In the genomic region with DNA sequence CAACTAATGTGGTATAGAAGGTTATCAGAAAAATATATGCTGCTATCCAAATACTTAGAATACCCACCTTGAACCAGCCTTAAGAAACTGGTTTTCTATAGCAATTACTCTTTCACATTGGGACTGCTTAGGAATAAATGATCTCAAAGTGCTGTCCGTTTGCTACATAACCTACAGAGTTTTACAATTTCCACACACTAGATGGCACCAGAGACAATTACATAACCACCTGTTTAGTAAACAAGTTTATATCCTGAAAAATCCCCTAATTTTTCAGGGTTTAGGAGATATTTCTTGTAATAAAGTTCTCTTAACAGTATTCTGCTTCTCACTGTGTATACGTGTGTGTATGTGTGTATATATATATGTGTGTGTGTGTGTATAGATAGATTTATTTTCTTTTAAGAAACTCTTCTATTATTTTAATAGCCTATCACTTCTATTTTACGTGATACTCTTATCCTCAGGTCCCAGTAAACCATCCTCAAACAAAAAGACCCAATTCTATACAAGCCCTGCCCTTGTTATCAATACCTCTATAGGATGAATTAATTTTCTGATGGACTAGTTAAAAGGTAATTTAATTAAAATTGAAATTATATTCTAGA, we compare ENCODE assay signal across 9 cellular contexts. TPM values are rescaled to one million over a fixed set of nuclear protein-coding genes. Genes with fewer than 3 reads are reported as not detected.
A peak's percentile ranks its signal among the peaks of the same experiment; 100 is the strongest.
DNase-seq lines count a peak whose midpoint lies in the region; ATAC-seq, FAIRE-seq and TF ChIP-seq lines count a peak whose summit lies in the region.
"Had no signal": no experiment of that assay in that cellular context is flagged by ENCODE, and none has a peak within 500 bp of the region (broad histone marks: within the 10 kb centered on the region; RNA-seq: fewer than 3 reads in every experiment).

No MANE protein-coding gene starts in this region.

- in situ Hi-C loops in gastrocnemius medialis (cut with MboI; ENCODE audit: low sequenced_read_pairs in 4 of 4) = loop anchor here in 1 of 4 donors (25.0 kb wide), 1 partner anchor 844 kb away; no protein-coding TSS in a partner anchor

- TF ChIP-seq POLR2A in gastrocnemius medialis (IDR thresholded peaks at IDR 0.05) = no peak
- no peak for TF ChIP-seq POLR2A in lower leg skin (IDR thresholded peaks at IDR 0.05)

- H3K27me3 ChIP-seq in gastrocnemius medialis = no peaks in the 10 kb centered on the region

- H3K4me1 ChIP-seq in kidney (ENCODE audit: control insufficient read depth in 1 of 2, insufficient read depth in 1 of 2, low read depth in 1 of 2, low read length in 2 of 2) (no peaks in the 10 kb centered on the region), gastrocnemius medialis (no peaks in the 10 kb centered on the region)

- H3K27ac ChIP-seq in kidney (ENCODE audit: low read depth in 2 of 2, low read length in 2 of 2) = no peak overlapping the region
- no peak overlapping the region for H3K27ac ChIP-seq in gastrocnemius medialis

- H3K4me3 ChIP-seq in kidney (ENCODE audit: low read length in 2 of 2) = no peak overlapping the region
- H3K4me3 ChIP-seq in gastrocnemius medialis = no peak overlapping the region
- no peak overlapping the region for H3K4me3 ChIP-seq in lower leg skin (ENCODE audit: low read depth, poor library complexity, severe bottlenecking)

- no peak overlapping the region for H3K9ac ChIP-seq in kidney (ENCODE audit: low read length in 2 of 2)

- 9 to 12% methylated on average over 3 of the region's 3 CpGs for WGBS in lower leg skin, 2 donors

- TF ChIP-seq CTCF in kidney (IDR thresholded peaks at IDR 0.05; ENCODE audit: borderline replicate concordance, extremely low read depth, insufficient read depth) (peak; percentile 39), gastrocnemius medialis (IDR thresholded peaks at IDR 0.05 in 4 of 5, conservative IDR thresholded peaks at IDR 0.05 in 1 of 5) (no peak), lower leg skin (IDR thresholded peaks at IDR 0.05) (no peak)

- FAIRE-seq in kidney (lab: Jason Lieb, UNC) = peak; percentile 27

- intact Hi-C loops in kidney (cut with DNase I) (no loop called here), gastrocnemius medialis (cut with DNase I; ENCODE audit: low total_unique reads) (loop anchor here (5.0 kb wide), 1 partner anchor 1309 kb away; no protein-coding TSS in a partner anchor), lower leg skin (cut with DNase I; ENCODE audit: low total_unique reads) (no loop called here)

- peak; percentile 1 for DNase-seq in NCI-H2107 treated with DMSO at 0.1 percent for 48 hours (lab: John Stamatoyannopoulos, UW; ENCODE audit: unreplicated experiment)
- DNase-seq in NCI-H2107 (lab: John Stamatoyannopoulos, UW) = no peak
- DNase-seq in HT1080 (ENCODE audit: low read depth) = peak; percentile 15
- no peak for DNase-seq in kidney
- DNase-seq in gastrocnemius medialis = no peak
- DNase-seq in lower leg skin (ENCODE audit: low spot score in 2 of 2) = no peak
- DNase-seq in T1000 (lab: John Stamatoyannopoulos, UW) = no peak

- H3K36me3 ChIP-seq in kidney (ENCODE audit: control insufficient read depth in 1 of 2, insufficient read depth in 2 of 2, low read length in 2 of 2) (no peaks in the 10 kb centered on the region), gastrocnemius medialis (no peaks in the 10 kb centered on the region)

- peak; percentile 75 for ATAC-seq in SK-N-SH treated with all-trans-retinoic acid at 6 μM for 48 hours
- ATAC-seq in gastrocnemius medialis = no peak

- H3K9me3 ChIP-seq in kidney (ENCODE audit: control insufficient read depth in 1 of 2, low read length in 2 of 2) = no peaks in the 10 kb centered on the region
- no peaks in the 10 kb centered on the region for H3K9me3 ChIP-seq in gastrocnemius medialis

TF ChIP-seq in SK-N-SH treated with all-trans-retinoic acid at 6 μM for 48 hours, 23 proteins besides CTCF, POLR2A, EP300 and RAD21 (continues in another document):
- TF ChIP-seq PPARA (CRISPR knock-in tag; IDR thresholded peaks at IDR 0.05; ENCODE audit: borderline replicate concordance) = no peak
- TF ChIP-seq, protein P1, sequence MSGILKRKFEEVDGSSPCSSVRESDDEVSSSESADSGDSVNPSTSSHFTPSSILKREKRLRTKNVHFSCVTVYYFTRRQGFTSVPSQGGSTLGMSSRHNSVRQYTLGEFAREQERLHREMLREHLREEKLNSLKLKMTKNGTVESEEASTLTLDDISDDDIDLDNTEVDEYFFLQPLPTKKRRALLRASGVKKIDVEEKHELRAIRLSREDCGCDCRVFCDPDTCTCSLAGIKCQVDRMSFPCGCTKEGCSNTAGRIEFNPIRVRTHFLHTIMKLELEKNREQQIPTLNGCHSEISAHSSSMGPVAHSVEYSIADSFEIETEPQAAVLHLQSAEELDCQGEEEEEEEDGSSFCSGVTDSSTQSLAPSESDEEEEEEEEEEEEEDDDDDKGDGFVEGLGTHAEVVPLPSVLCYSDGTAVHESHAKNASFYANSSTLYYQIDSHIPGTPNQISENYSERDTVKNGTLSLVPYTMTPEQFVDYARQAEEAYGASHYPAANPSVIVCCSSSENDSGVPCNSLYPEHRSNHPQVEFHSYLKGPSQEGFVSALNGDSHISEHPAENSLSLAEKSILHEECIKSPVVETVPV (CRISPR knock-in tag; IDR thresholded peaks at IDR 0.05) = no peak
- no peak for TF ChIP-seq ZFP3 (CRISPR knock-in tag; IDR thresholded peaks at IDR 0.05)
- no peak for TF ChIP-seq CSDC2 (CRISPR knock-in tag; IDR thresholded peaks at IDR 0.05)
- TF ChIP-seq ZC3H10 (CRISPR knock-in tag; IDR thresholded peaks at IDR 0.05) = no peak
- TF ChIP-seq GLIS3 (CRISPR knock-in tag; IDR thresholded peaks at IDR 0.05) = no peak
- TF ChIP-seq BACH2 (CRISPR knock-in tag; IDR thresholded peaks at IDR 0.05; ENCODE audit: borderline replicate concordance) = no peak
- no peak for TF ChIP-seq ESRRG (CRISPR knock-in tag; IDR thresholded peaks at IDR 0.05)
- no peak for TF ChIP-seq ZNF70 (CRISPR knock-in tag; IDR thresholded peaks at IDR 0.05)
- TF ChIP-seq, protein P2, sequence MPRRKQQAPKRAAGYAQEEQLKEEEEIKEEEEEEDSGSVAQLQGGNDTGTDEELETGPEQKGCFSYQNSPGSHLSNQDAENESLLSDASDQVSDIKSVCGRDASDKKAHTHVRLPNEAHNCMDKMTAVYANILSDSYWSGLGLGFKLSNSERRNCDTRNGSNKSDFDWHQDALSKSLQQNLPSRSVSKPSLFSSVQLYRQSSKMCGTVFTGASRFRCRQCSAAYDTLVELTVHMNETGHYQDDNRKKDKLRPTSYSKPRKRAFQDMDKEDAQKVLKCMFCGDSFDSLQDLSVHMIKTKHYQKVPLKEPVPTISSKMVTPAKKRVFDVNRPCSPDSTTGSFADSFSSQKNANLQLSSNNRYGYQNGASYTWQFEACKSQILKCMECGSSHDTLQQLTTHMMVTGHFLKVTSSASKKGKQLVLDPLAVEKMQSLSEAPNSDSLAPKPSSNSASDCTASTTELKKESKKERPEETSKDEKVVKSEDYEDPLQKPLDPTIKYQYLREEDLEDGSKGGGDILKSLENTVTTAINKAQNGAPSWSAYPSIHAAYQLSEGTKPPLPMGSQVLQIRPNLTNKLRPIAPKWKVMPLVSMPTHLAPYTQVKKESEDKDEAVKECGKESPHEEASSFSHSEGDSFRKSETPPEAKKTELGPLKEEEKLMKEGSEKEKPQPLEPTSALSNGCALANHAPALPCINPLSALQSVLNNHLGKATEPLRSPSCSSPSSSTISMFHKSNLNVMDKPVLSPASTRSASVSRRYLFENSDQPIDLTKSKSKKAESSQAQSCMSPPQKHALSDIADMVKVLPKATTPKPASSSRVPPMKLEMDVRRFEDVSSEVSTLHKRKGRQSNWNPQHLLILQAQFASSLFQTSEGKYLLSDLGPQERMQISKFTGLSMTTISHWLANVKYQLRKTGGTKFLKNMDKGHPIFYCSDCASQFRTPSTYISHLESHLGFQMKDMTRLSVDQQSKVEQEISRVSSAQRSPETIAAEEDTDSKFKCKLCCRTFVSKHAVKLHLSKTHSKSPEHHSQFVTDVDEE (CRISPR knock-in tag; IDR thresholded peaks at IDR 0.05) = no peak

RNA-seq across cellular contexts. Expression of gene OR5I1, which starts 6.7 kb away (rescaled TPM):
- not detected in 2 replicates for total RNA-seq in HT1080 (2014; rRNA removed; shearing (Covaris generic))
- polyA plus RNA-seq in HT1080 (2015; cell fraction: cytosol; rRNA removed) = not detected in 2 replicates
- polyA plus RNA-seq in HT1080 (2015; cell fraction: nucleus; rRNA removed) = not detected in 2 replicates
- total RNA-seq in kidney (not detected), gastrocnemius medialis (not detected), lower leg skin (not detected)
- polyA plus RNA-seq in kidney (ENCODE audit: insufficient read depth, low read depth, low replicate concordance) = not detected
- total RNA-seq: activated CD8-positive, alpha-beta memory T cell treated with anti-CD3 and anti-CD28 coated beads for 36 hours had no signal

RNA-seq across cellular contexts. Expression of gene OR10AG1, which starts 26.9 kb away (rescaled TPM):
- total RNA-seq in HT1080 (2014; rRNA removed; shearing (Covaris generic)) = not detected in 2 replicates
- polyA plus RNA-seq in HT1080 (2015; cell fraction: cytosol; rRNA removed) = not detected in 2 replicates
- polyA plus RNA-seq in HT1080 (2015; cell fraction: nucleus; rRNA removed) = not detected in 2 replicates
- total RNA-seq in kidney (not detected), gastrocnemius medialis (not detected), lower leg skin (not detected)
- polyA plus RNA-seq in kidney (ENCODE audit: insufficient read depth, low read depth, low replicate concordance) = not detected
- total RNA-seq: activated CD8-positive, alpha-beta memory T cell treated with anti-CD3 and anti-CD28 coated beads for 36 hours had no signal

RNA-seq across cellular contexts. Expression of gene OR5W2, which starts 28.5 kb away (rescaled TPM):
- not detected in 2 replicates for total RNA-seq in HT1080 (2014; rRNA removed; shearing (Covaris generic))
- not detected in 2 replicates for polyA plus RNA-seq in HT1080 (2015; cell fraction: cytosol; rRNA removed)
- polyA plus RNA-seq in HT1080 (2015; cell fraction: nucleus; rRNA removed) = not detected in 2 replicates
- total RNA-seq in kidney = not detected
- not detected for polyA plus RNA-seq in kidney (ENCODE audit: insufficient read depth, low read depth, low replicate concordance)
- total RNA-seq in gastrocnemius medialis = not detected
- total RNA-seq in lower leg skin = not detected
- total RNA-seq: activated CD8-positive, alpha-beta memory T cell treated with anti-CD3 and anti-CD28 coated beads for 36 hours had no signal

RNA-seq across cellular contexts. Expression of gene OR5F1, which starts 51.5 kb away (rescaled TPM):
- total RNA-seq in HT1080 (2014; rRNA removed; shearing (Covaris generic)) = not detected in 2 replicates
- not detected in 2 replicates for polyA plus RNA-seq in HT1080 (2015; cell fraction: cytosol; rRNA removed)
- polyA plus RNA-seq in HT1080 (2015; cell fraction: nucleus; rRNA removed) = not detected in 2 replicates
- total RNA-seq in kidney (not detected), gastrocnemius medialis (not detected), lower leg skin (not detected)
- not detected for polyA plus RNA-seq in kidney (ENCODE audit: insufficient read depth, low read depth, low replicate concordance)
- total RNA-seq: activated CD8-positive, alpha-beta memory T cell treated with anti-CD3 and anti-CD28 coated beads for 36 hours had no signal

RNA-seq across cellular contexts. Expression of gene TRIM51, which starts 59.8 kb away (rescaled TPM):
- not detected in 2 replicates for total RNA-seq in HT1080 (2014; rRNA removed; shearing (Covaris generic))
- not detected in 2 replicates for polyA plus RNA-seq in HT1080 (2015; cell fraction: cytosol; rRNA removed)
- not detected in 2 replicates for polyA plus RNA-seq in HT1080 (2015; cell fraction: nucleus; rRNA removed)
- total RNA-seq in kidney (not detected), gastrocnemius medialis (not detected), lower leg skin (not detected)
- not detected for polyA plus RNA-seq in kidney (ENCODE audit: insufficient read depth, low read depth, low replicate concordance)
- total RNA-seq: activated CD8-positive, alpha-beta memory T cell treated with anti-CD3 and anti-CD28 coated beads for 36 hours had no signal

Comparison
In these comparisons a context has a peak if more than half of its experiments do, and no peak if none do; other contexts are left out.
1. DNase-seq: peak in NCI-H2107 treated with DMSO at 0.1 percent for 48 hours (single experiment) and HT1080 (single experiment); none in NCI-H2107 (single experiment), kidney (single experiment), gastrocnemius medialis (0 of 2), lower leg skin (0 of 2) and T1000 (single experiment).